In genomic region chr20:23230766-23231385, GRCh38 we compare ENCODE assay signal across 20 cellular contexts.
DNase-seq lines count a peak whose midpoint lies in the region; ATAC-seq, FAIRE-seq and TF ChIP-seq lines count a peak whose summit lies in the region.
"Had no signal": no experiment of that assay in that cellular context is flagged by ENCODE, and none has a peak within 500 bp of the region (broad histone marks: within the 10 kb centered on the region; RNA-seq: fewer than 3 reads in every experiment).

No MANE protein-coding gene starts in this region.

- no peak for FAIRE-seq in HepG2 (lab: Jason Lieb, UNC)
- FAIRE-seq in frontal cortex (lab: Jason Lieb, UNC): no peak

- BruUV-seq in HepG2 (replicated peaks; lab: Mats Ljungman, UMichigan): no TSS peak

- intact Hi-C loops in HepG2 (cut with micrococcal nuclease; ENCODE audit: unreplicated experiment) (no loop called here), right lobe of liver (cut with DNase I) (loop anchor here in 1 of 2 donors (10.0 kb wide), 1 partner anchor 536 kb away; no protein-coding TSS in a partner anchor)

- POLR2A ChIA-PET in HepG2 (lab: Yijun Ruan, JAX): no interaction called here

- H3K27ac Mint-ChIP-seq in osteocyte (ENCODE audit: unreplicated experiment): no peak overlapping the region
- H3K27ac Mint-ChIP-seq in T-helper 2 cell treated with Interferon-gamma antibody and Interleukin-4, amounts not matched to agents 5 μg/mL and 100 μg/mL, for 36 hours: no peak overlapping the region

- no peak overlapping the region for H3K4me2 ChIP-seq in HepG2 (ENCODE audit: low read depth, low read length)

- H3K4me3 Mint-ChIP-seq in osteocyte (ENCODE audit: unreplicated experiment): no peak overlapping the region
- H3K4me3 Mint-ChIP-seq in T-helper 2 cell treated with Interferon-gamma antibody and Interleukin-4, amounts not matched to agents 5 μg/mL and 100 μg/mL, for 36 hours: no peak overlapping the region

- H3K4me3 ChIP-seq in HepG2 (replicated peaks in 1 of 3; ENCODE audit: insufficient read depth in 1 of 3, low read depth in 2 of 3, low read length in 3 of 3) (no peak overlapping the region), right lobe of liver (no peak overlapping the region)

- TF ChIP-seq RAD21 in HepG2 (CRISPR knock-in tag; IDR thresholded peaks at IDR 0.05): no peak

- TF ChIP-seq POLR2A in HepG2 (IDR thresholded peaks at IDR 0.05; ENCODE audit: insufficient read depth in 1 of 2, low read depth in 2 of 2, low read length in 2 of 2) (no peak), right lobe of liver (IDR thresholded peaks at IDR 0.05) (no peak)

- no peaks in the 10 kb centered on the region for H3K79me2 ChIP-seq in HepG2 (ENCODE audit: insufficient read depth, low read length)

- H3K36me3 Mint-ChIP-seq in osteocyte (ENCODE audit: unreplicated experiment): peaks cover 2% of the 10 kb centered on the region
- H3K36me3 Mint-ChIP-seq in T-helper 2 cell treated with Interferon-gamma antibody and Interleukin-4, amounts not matched to agents 5 μg/mL and 100 μg/mL, for 36 hours (ENCODE audit: low read depth): no peaks in the 10 kb centered on the region

- CTCF ChIA-PET in HepG2 (lab: Yijun Ruan, JAX; ENCODE audit: low intra/inter-chr PET ratio, low total read pairs): no interaction called here

- no peak overlapping the region for H3K9ac ChIP-seq in HepG2 (ENCODE audit: insufficient read depth, low read depth, low read length)

- H3K36me3 ChIP-seq in HepG2 (replicated peaks in 1 of 2; ENCODE audit: control insufficient read depth in 1 of 2, insufficient read depth in 2 of 2, low read length in 2 of 2) (no peaks in the 10 kb centered on the region), right lobe of liver (no peaks in the 10 kb centered on the region)

- H3K27me3 ChIP-seq in HepG2 (ENCODE audit: control insufficient read depth in 1 of 2, insufficient read depth in 2 of 2, low read length in 2 of 2) (no peaks in the 10 kb centered on the region), right lobe of liver (no peaks in the 10 kb centered on the region)

- no peak for DNase-seq in HepG2 (ENCODE audit: low spot score)
- no peak for DNase-seq in right lobe of liver
- peak; percentile 37 for DNase-seq in dermis blood vessel endothelial cell
- DNase-seq in osteocyte (ENCODE audit: extremely low spot score, unreplicated experiment): peak; percentile 77
- DNase-seq in caudate nucleus (lab: John Stamatoyannopoulos, UW): no peak
- no peak for DNase-seq in stimulated activated CD4-positive, alpha-beta T cell treated with anti-CD3 and anti-CD28 coated beads, Interleukin-4, amount 100 ng/mL, for 24 hours
- no peak for DNase-seq in frontal cortex (ENCODE audit: low spot score in 2 of 2)
- DNase-seq in T-helper 2 cell treated with Interferon-gamma antibody and Interleukin-4, amounts not matched to agents 5 μg/mL and 100 μg/mL, for 36 hours (ENCODE audit: low spot score): no peak
- DNase-seq: AML-193, DMS79, GOT3, MV-4-11, NCI-H1105 treated with DMSO at 0.1 percent for 48 hours, NCI-H2029 treated with DMSO at 0.1 percent for 48 hours, NCI-H2171, NCI-H446, NCI-H526, OCI-M1, Right ventricle myocardium superior had no signal

- peaks cover 11% of the 10 kb centered on the region for H3K4me1 Mint-ChIP-seq in osteocyte (ENCODE audit: unreplicated experiment)
- H3K4me1 Mint-ChIP-seq in T-helper 2 cell treated with Interferon-gamma antibody and Interleukin-4, amounts not matched to agents 5 μg/mL and 100 μg/mL, for 36 hours (ENCODE audit: low read depth): no peaks in the 10 kb centered on the region

- TF ChIP-seq EP300 in HepG2 (IDR thresholded peaks at IDR 0.05; ENCODE audit: low read depth in 2 of 2, low read length in 2 of 2): no peak
- TF ChIP-seq EP300 in HepG2 (CRISPR knock-in tag; IDR thresholded peaks at IDR 0.05; ENCODE audit: borderline replicate concordance): no peak

- no peak for TF ChIP-seq CTCF in HepG2 (CRISPR knock-in tag; IDR thresholded peaks at IDR 0.05)
- no peak for TF ChIP-seq CTCF in right lobe of liver (IDR thresholded peaks at IDR 0.05)
- no peak for TF ChIP-seq CTCF in osteocyte (IDR thresholded peaks at IDR 0.05)

- H3K9me3 ChIP-seq in HepG2 (ENCODE audit: low read length) (peaks cover 19% of the 10 kb centered on the region), right lobe of liver (no peaks in the 10 kb centered on the region)

- ATAC-seq in HepG2: no peak
- no peak for ATAC-seq in right lobe of liver

- no peaks in the 10 kb centered on the region for H3K27me3 Mint-ChIP-seq in osteocyte (ENCODE audit: unreplicated experiment)
- peaks cover 2% of the 10 kb centered on the region for H3K27me3 Mint-ChIP-seq in T-helper 2 cell treated with Interferon-gamma antibody and Interleukin-4, amounts not matched to agents 5 μg/mL and 100 μg/mL, for 36 hours (ENCODE audit: low read depth)

- no peak overlapping the region for H2AFZ ChIP-seq in HepG2 (ENCODE audit: low read length)

- H3K9me3 Mint-ChIP-seq in osteocyte (ENCODE audit: unreplicated experiment): peaks cover 5% of the 10 kb centered on the region
- H3K9me3 Mint-ChIP-seq in T-helper 2 cell treated with Interferon-gamma antibody and Interleukin-4, amounts not matched to agents 5 μg/mL and 100 μg/mL, for 36 hours: no peaks in the 10 kb centered on the region

- H3K27ac ChIP-seq in HepG2 (ENCODE audit: extremely low read length, insufficient read depth, low read length) (no peak overlapping the region), right lobe of liver (no peak overlapping the region), caudate nucleus (ENCODE audit: low read depth, low read length) (no peak overlapping the region)
- H3K27ac ChIP-seq: 22Rv1 had no signal

- no peaks in the 10 kb centered on the region for H4K20me1 ChIP-seq in HepG2 (ENCODE audit: insufficient read depth, low read length)

- H3K4me1 ChIP-seq in HepG2 (ENCODE audit: insufficient read depth, low read length) (peaks cover 33% of the 10 kb centered on the region), right lobe of liver (no peaks in the 10 kb centered on the region)

- in situ Hi-C loops in HepG2 (cut with HindIII; ENCODE audit: extremely low pct_ligation_motif_present, low pct_unique_long_range_greater_than_20kb): no loop called here

- 77% methylated on average over 16 of the region's 16 CpGs for WGBS in HepG2 (ENCODE audit: low lambda C conversion rate)
- WGBS in right lobe of liver (ENCODE audit: insufficient coverage, low coverage, low lambda C conversion rate, missing lambda C conversion rate): 68% methylated on average over 10 of the region's 16 CpGs

TF ChIP-seq in HepG2, 621 proteins besides CTCF, POLR2A, EP300 and RAD21:
- TF ChIP-seq ZNF251 (CRISPR knock-in tag; IDR thresholded peaks at IDR 0.05) (no peak), MTF2 (CRISPR knock-in tag; IDR thresholded peaks at IDR 0.05; ENCODE audit: borderline replicate concordance) (no peak), ZNF567 (CRISPR knock-in tag; IDR thresholded peaks at IDR 0.05; ENCODE audit: borderline replicate concordance) (no peak), BCL6 (CRISPR knock-in tag; IDR thresholded peaks at IDR 0.05) (no peak), BRD4 (CRISPR knock-in tag; IDR thresholded peaks at IDR 0.05) (0 out of 2 replicates have a peak, but pooled peaks have one; percentile 33), MYC (CRISPR knock-in tag; IDR thresholded peaks at IDR 0.05; ENCODE audit: borderline replicate concordance) (0 out of 2 replicates have a peak, but pooled peaks have one; percentile 26)
TF ChIP-seq in HepG2: peak in this region for 2.

Comparison
In these comparisons a context has a peak if more than half of its experiments do, and no peak if none do; other contexts are left out.
1. DNase-seq: peak in dermis blood vessel endothelial cell (single experiment) and osteocyte (single experiment); none in HepG2 (single experiment), right lobe of liver (0 of 3), caudate nucleus (0 of 61), stimulated activated CD4-positive, alpha-beta T cell treated with anti-CD3 and anti-CD28 coated beads, Interleukin-4, amount 100 ng/mL, for 24 hours (single experiment), frontal cortex (0 of 2) and T-helper 2 cell treated with Interferon-gamma antibody and Interleukin-4, amounts not matched to agents 5 μg/mL and 100 μg/mL, for 36 hours (single experiment).